In genomic region chr1:172452536-172453159, GRCh38 we compare ENCODE assay signal across 1 cellular context.
TF ChIP-seq lines count a peak whose summit lies in the region.

No MANE protein-coding gene starts in this region.

TF ChIP-seq in K562, 482 proteins besides CTCF, POLR2A, EP300 and RAD21 (continues in another document):
- no peak for TF ChIP-seq HMGN3 (IDR thresholded peaks at IDR 0.05; ENCODE audit: borderline replicate concordance, extremely low read depth, insufficient read length, low read depth, low read length)
- TF ChIP-seq ARID1B (IDR thresholded peaks at IDR 0.05), result peak; percentile 26; the same call in 1 of the 2 replicates
- TF ChIP-seq CREBBP (IDR thresholded peaks at IDR 0.05; ENCODE audit: low read depth, low read length), result no peak
- TF ChIP-seq ZNF766 (CRISPR knock-in tag; conservative IDR thresholded peaks at IDR 0.05), result no peak
- TF ChIP-seq CHD4 (IDR thresholded peaks at IDR 0.05; ENCODE audit: insufficient read depth, insufficient replicate concordance, low read depth, low read length, poor library complexity, severe bottlenecking), result no peak
- peak; percentile 37; the same call in 1 of the 2 replicates for TF ChIP-seq TEAD4 (IDR thresholded peaks at IDR 0.05; ENCODE audit: low read length)
- no peak for TF ChIP-seq TEAD4 (CRISPR knock-in tag; IDR thresholded peaks at IDR 0.05; ENCODE audit: borderline replicate concordance)
- TF ChIP-seq ARHGAP35 (IDR thresholded peaks at IDR 0.05; ENCODE audit: partially characterized antibody), result no peak
- no peak for TF ChIP-seq ETS2 (tag; IDR thresholded peaks at IDR 0.05; ENCODE audit: borderline replicate concordance, poor library complexity, severe bottlenecking)
- peak; percentile 43; the same call in 1 of the 2 replicates for TF ChIP-seq ZNF311 (CRISPR knock-in tag; IDR thresholded peaks at IDR 0.05)
- TF ChIP-seq TFAP4 (CRISPR knock-in tag; IDR thresholded peaks at IDR 0.05; ENCODE audit: borderline replicate concordance), result 0 out of 2 replicates have a peak, but pooled peaks have one; percentile 25
- TF ChIP-seq ZNF830 (CRISPR knock-in tag; IDR thresholded peaks at IDR 0.05), result 0 out of 2 replicates have a peak, but pooled peaks have one; percentile 48
- peak; percentile 71 for TF ChIP-seq FOSL1 (tag; conservative IDR thresholded peaks at IDR 0.05)
- TF ChIP-seq, protein P1, sequence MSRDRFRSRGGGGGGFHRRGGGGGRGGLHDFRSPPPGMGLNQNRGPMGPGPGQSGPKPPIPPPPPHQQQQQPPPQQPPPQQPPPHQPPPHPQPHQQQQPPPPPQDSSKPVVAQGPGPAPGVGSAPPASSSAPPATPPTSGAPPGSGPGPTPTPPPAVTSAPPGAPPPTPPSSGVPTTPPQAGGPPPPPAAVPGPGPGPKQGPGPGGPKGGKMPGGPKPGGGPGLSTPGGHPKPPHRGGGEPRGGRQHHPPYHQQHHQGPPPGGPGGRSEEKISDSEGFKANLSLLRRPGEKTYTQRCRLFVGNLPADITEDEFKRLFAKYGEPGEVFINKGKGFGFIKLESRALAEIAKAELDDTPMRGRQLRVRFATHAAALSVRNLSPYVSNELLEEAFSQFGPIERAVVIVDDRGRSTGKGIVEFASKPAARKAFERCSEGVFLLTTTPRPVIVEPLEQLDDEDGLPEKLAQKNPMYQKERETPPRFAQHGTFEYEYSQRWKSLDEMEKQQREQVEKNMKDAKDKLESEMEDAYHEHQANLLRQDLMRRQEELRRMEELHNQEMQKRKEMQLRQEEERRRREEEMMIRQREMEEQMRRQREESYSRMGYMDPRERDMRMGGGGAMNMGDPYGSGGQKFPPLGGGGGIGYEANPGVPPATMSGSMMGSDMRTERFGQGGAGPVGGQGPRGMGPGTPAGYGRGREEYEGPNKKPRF (IDR thresholded peaks at IDR 0.05; ENCODE audit: low read depth, low read length), result no peak
- TF ChIP-seq GTF2A2 (tag; IDR thresholded peaks at IDR 0.05), result 0 out of 2 replicates have a peak, but pooled peaks have one; percentile 42
- peak; percentile 40; the same call in 1 of the 2 replicates for TF ChIP-seq SMAD4 (CRISPR knock-in tag; conservative IDR thresholded peaks at IDR 0.05)
- TF ChIP-seq PATZ1 (CRISPR knock-in tag; IDR thresholded peaks at IDR 0.05; ENCODE audit: borderline replicate concordance), result no peak
- no peak for TF ChIP-seq ID3 (CRISPR knock-in tag; IDR thresholded peaks at IDR 0.05)
- TF ChIP-seq ID3 (tag; IDR thresholded peaks at IDR 0.05), result 0 out of 2 replicates have a peak, but pooled peaks have one; percentile 57
- TF ChIP-seq PKNOX1 (IDR thresholded peaks at IDR 0.05), result peak; percentile 65; the same call in 1 of the 2 replicates
- no peak for TF ChIP-seq NELFE (IDR thresholded peaks at IDR 0.05; ENCODE audit: insufficient read depth, insufficient read length)
- peak; percentile 61 for TF ChIP-seq TCF3 (CRISPR knock-in tag; IDR thresholded peaks at IDR 0.05)
- TF ChIP-seq C11orf30 (IDR thresholded peaks at IDR 0.05; ENCODE audit: low read depth), result peak; percentile 31; the same call in 1 of the 2 replicates
- TF ChIP-seq NUFIP1 (IDR thresholded peaks at IDR 0.05; ENCODE audit: partially characterized antibody), result peak; percentile 9
- TF ChIP-seq ASH1L (IDR thresholded peaks at IDR 0.05; ENCODE audit: borderline replicate concordance, low read depth, partially characterized antibody), result no peak
- TF ChIP-seq SREBF2 (CRISPR knock-in tag; IDR thresholded peaks at IDR 0.05), result no peak
- TF ChIP-seq, protein P2, sequence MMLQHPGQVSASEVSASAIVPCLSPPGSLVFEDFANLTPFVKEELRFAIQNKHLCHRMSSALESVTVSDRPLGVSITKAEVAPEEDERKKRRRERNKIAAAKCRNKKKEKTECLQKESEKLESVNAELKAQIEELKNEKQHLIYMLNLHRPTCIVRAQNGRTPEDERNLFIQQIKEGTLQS (IDR thresholded peaks at IDR 0.05), result peak; percentile 38; the same call in 1 of the 2 replicates
- TF ChIP-seq, protein P2 (CRISPR knock-in tag; conservative IDR thresholded peaks at IDR 0.05), result no peak
- TF ChIP-seq SOX6 (IDR thresholded peaks at IDR 0.05), result 0 out of 2 replicates have a peak, but pooled peaks have one; percentile 14
- TF ChIP-seq, protein P3, sequence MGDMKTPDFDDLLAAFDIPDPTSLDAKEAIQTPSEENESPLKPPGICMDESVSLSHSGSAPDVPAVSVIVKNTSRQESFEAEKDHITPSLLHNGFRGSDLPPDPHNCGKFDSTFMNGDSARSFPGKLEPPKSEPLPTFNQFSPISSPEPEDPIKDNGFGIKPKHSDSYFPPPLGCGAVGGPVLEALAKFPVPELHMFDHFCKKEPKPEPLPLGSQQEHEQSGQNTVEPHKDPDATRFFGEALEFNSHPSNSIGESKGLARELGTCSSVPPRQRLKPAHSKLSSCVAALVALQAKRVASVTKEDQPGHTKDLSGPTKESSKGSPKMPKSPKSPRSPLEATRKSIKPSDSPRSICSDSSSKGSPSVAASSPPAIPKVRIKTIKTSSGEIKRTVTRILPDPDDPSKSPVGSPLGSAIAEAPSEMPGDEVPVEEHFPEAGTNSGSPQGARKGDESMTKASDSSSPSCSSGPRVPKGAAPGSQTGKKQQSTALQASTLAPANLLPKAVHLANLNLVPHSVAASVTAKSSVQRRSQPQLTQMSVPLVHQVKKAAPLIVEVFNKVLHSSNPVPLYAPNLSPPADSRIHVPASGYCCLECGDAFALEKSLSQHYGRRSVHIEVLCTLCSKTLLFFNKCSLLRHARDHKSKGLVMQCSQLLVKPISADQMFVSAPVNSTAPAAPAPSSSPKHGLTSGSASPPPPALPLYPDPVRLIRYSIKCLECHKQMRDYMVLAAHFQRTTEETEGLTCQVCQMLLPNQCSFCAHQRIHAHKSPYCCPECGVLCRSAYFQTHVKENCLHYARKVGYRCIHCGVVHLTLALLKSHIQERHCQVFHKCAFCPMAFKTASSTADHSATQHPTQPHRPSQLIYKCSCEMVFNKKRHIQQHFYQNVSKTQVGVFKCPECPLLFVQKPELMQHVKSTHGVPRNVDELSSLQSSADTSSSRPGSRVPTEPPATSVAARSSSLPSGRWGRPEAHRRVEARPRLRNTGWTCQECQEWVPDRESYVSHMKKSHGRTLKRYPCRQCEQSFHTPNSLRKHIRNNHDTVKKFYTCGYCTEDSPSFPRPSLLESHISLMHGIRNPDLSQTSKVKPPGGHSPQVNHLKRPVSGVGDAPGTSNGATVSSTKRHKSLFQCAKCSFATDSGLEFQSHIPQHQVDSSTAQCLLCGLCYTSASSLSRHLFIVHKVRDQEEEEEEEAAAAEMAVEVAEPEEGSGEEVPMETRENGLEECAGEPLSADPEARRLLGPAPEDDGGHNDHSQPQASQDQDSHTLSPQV (IDR thresholded peaks at IDR 0.05), result peak; percentile 49; the same call in 1 of the 2 replicates
- TF ChIP-seq NBN (IDR thresholded peaks at IDR 0.05; ENCODE audit: low read depth), result no peak
- peak; percentile 53; the same call in 1 of the 2 replicates for TF ChIP-seq NFE2 (IDR thresholded peaks at IDR 0.05; ENCODE audit: low read depth)
- peak; percentile 10; the same call in 1 of the 2 replicates for TF ChIP-seq HCFC1 (IDR thresholded peaks at IDR 0.05; ENCODE audit: low read depth, low read length)
- 0 out of 2 replicates have a peak, but pooled peaks have one; percentile 20 for TF ChIP-seq JUND (IDR thresholded peaks at IDR 0.05; ENCODE audit: borderline replicate concordance, low read depth, low read length)
- peak; percentile 54; the same call in 1 of the 3 replicates for TF ChIP-seq JUND (tag; IDR thresholded peaks at IDR 0.05; ENCODE audit: borderline replicate concordance, low read depth, low read length)
